8 cellular contexts compared by ENCODE assay signal in the genomic region with DNA sequence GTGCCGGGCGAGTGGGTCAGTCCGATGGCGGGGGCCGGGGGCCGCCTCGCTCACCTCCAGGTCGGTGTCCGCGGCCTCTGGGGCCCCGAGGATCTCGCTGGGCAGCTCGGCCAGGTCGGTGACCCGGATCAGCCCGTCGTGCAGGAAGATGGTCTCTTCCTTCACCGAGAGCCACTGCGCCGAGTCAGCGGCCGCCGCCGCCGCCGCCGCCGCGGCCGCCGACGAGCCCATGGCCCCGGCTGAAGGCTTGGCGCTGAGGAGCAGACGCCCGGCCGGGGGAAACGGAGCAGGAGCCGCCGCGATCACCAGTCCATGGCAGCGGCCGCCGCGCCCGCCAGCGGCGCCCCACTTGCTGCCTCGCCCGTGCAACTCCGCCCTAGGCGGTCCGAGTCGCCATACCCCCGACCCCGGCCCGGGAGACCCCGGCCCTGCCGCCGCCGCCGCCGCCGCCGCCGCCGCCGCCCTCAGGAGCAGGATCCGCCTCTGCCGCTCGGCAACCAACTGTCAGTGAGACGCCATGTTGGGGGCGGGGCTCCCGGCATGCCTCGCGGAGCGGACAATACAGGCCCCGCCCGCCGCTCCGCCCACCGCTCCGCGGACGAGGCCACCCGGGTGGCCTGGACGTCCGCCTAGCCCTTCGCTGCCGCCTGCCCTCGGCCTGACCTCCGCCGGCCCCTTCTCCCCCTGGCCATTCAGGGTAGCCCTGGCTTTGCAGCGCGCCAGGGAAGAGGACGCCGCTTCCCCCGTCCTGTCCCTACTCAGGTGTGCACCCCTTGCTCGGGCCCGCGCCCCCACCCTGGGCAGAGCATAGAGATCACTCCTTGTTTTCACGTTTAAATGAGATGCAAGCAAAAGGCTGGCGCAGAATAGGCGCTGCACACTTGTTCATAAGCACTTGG. TPM values are rescaled to one million over a fixed set of nuclear protein-coding genes. Genes with fewer than 3 reads are reported as not detected.
DNase-seq lines count a peak whose midpoint lies in the region; ATAC-seq and TF ChIP-seq lines count a peak whose summit lies in the region.

A gene with protein sequence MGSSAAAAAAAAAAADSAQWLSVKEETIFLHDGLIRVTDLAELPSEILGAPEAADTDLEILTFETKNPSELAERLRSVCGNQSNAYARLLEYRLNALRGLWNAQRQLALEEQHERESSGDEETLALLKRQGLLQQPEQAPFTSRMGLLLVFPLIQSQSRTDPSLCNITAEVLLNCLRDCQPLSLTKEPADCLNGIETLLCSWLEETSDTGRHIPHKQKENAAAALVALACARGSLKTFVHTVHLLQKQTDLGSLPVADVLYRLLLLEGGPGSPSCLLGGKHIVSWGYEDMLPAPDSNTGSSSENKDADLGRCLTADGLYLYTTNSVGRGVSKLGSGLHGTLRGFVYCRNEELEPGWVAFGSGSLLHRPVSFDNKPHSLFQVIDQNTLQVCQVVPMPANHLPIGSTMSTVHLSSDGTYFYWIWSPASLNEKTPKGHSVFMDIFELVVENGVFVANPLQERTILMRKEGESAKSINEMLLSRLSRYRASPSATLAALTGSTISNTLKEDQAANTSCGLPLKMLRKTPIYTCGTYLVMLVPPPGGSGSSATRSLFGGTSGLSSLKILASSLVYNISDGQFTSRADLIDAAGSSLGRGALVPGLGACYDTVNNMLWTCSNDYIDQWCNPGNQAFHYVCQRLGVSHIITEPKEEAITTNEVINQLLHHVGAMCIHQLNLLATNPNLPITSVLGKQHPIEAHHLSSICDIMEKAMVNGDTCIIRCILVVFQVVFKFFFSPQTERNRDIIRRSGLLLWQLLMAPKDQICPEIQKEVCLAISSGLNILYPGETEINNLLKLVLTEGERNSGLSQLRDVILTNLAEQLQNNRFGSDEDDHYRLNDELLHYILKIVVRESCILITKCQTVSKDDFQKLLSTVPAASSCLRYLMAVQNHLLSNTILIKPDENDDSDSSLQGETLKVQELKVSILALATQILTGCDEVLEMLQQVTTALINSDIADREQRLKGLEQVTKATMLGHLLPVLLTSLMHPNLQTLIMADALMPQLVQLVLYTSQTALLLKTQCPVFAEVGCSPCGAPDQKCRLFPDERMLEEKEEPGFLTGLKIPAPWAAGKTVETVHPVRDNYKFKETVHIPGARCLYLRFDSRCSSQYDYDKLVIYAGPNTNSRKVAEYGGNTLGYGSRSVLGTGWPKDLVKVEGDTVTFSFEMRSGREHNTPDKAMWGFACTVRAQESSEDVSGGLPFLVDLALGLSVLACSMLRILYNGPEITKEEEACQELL (N-terminal part only) (minus strand): TSS at position 534 of the 899 bp plus-strand sequence. CDS start 303 bp downstream, at position 231.

- H3K27me3 ChIP-seq in BLaER1: no peaks in the 10 kb centered on the region
- H3K27me3 ChIP-seq in left lung: no peaks in the 10 kb centered on the region

- H3K9me3 ChIP-seq in BLaER1 (no peaks in the 10 kb centered on the region), left lung (no peaks in the 10 kb centered on the region)

- peak within 1 kb of the TSS; percentile 99 for H3K4me3 ChIP-seq in BLaER1
- H3K4me3 ChIP-seq in left lung: peak within 1 kb of the TSS; percentile 83 to 87

- H3K9ac ChIP-seq in BLaER1: peak within 1 kb of the TSS; percentile 93

- no peaks in the 10 kb centered on the region for H3K36me3 ChIP-seq in BLaER1
- H3K36me3 ChIP-seq in left lung: no peaks in the 10 kb centered on the region

- DNase-seq in NCI-H748 (lab: John Stamatoyannopoulos, UW; ENCODE audit: unreplicated experiment): peak; percentile 93
- peak; percentile 93 for DNase-seq in activated CD4-positive, alpha-beta T cell treated with anti-CD3 and anti-CD28 coated beads, Interleukin-2, amount 50 U/mL, for 1 hour
- peak; percentile 84 for DNase-seq in dedifferentiated amniotic fluid mesenchymal stem cell (ENCODE audit: extremely low spot score)
- DNase-seq in left lung: peak; percentile 96 to 100
- peak; percentile 88 for DNase-seq in stimulated activated CD4-positive, alpha-beta T cell treated with anti-CD3 and anti-CD28 coated beads, Interleukin-2, amount 100 ng/mL, for 4 hours (ENCODE audit: low read depth)

- H4K20me1 ChIP-seq in BLaER1: peaks cover 42% of the 10 kb centered on the region

- intact Hi-C loops in left lung (cut with DNase I): loop anchor here in 1 of 2 donors (10.0 kb wide), 1 partner anchor 187 kb away; no protein-coding TSS in a partner anchor

- peak within 1 kb of the TSS; percentile 93 for H3K4me2 ChIP-seq in BLaER1

- ATAC-seq in GM19328 (IDR thresholded peaks at IDR 0.05; ENCODE audit: unreplicated experiment) (peak; percentile 82), HG03469 (IDR thresholded peaks at IDR 0.05; ENCODE audit: unreplicated experiment) (peak; percentile 54), left lung (peak; percentile 99)

- H3K27ac ChIP-seq in BLaER1 (peak within 1 kb of the TSS; percentile 93), left lung (peak within 1 kb of the TSS; percentile 82 to 83)

- H3K4me1 ChIP-seq in BLaER1: peaks cover 33% of the 10 kb centered on the region
- peaks cover 10 to 37% of the 10 kb centered on the region in 2 donors for H3K4me1 ChIP-seq in left lung

- no peak for TF ChIP-seq CTCF in left lung (IDR thresholded peaks at IDR 0.05)

RNA-seq across cellular contexts. Expression of the gene that starts here (rescaled TPM):
- total RNA-seq in left lung: 10 to 100 TPM; 41.3 to 51.4 TPM

Comparison
In these comparisons a context has a peak if more than half of its experiments do, and no peak if none do; other contexts are left out.
1. Peak in every context shown above with its lines: DNase-seq, ATAC-seq, H3K4me3 ChIP-seq and H3K27ac ChIP-seq.